Comparison of ENCODE assay signal across 3 cellular contexts in the genomic region with DNA sequence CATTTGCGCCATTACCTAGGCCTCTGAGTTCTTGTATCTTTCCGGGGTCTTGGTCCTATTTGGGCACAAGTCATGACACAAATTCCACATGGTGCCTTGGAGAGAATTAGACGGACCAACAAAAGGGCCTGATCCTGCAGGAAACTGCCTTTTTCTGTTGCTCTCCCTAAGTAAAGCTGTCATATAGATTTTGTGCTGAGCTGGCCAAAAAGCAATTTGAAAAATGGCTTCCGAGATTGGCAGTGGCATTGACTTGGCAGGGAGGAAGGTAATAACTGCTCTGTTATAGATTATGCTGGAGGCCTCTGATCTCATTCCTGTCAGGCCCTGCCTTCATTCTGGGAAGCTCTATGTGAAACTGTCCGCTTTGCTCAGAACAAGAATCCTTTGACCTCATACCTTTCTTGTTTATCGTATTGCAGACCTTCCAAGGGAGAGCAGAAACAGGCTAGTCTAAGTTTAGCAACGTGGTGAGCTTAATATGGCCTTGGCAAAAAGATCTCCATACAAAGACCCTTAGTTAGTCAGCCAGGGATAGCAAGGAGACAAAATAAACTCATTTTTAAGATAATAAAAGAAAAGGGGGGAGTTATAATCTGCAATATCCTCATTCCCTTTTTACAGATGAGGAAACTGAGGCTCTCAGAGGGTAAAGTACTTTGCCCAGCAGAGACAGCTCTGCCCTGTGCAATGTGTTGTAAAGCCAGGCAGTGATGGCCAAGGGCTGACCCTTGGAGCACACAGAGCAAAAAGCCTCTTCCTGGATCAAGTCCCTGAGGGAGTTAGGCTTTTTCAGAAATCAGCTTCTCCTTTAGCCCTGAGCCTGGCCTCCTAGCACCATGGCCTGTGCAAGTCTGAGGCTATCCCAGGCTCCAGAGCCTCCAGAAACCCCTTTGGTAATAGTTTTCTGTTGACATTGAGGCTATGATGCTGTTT.
TF ChIP-seq lines count a peak whose summit lies in the region.

No MANE protein-coding gene starts in this region.

TF ChIP-seq in SK-N-SH treated with all-trans-retinoic acid at 6 μM for 48 hours, 23 proteins besides CTCF, POLR2A, EP300 and RAD21:
- TF ChIP-seq, protein P1, sequence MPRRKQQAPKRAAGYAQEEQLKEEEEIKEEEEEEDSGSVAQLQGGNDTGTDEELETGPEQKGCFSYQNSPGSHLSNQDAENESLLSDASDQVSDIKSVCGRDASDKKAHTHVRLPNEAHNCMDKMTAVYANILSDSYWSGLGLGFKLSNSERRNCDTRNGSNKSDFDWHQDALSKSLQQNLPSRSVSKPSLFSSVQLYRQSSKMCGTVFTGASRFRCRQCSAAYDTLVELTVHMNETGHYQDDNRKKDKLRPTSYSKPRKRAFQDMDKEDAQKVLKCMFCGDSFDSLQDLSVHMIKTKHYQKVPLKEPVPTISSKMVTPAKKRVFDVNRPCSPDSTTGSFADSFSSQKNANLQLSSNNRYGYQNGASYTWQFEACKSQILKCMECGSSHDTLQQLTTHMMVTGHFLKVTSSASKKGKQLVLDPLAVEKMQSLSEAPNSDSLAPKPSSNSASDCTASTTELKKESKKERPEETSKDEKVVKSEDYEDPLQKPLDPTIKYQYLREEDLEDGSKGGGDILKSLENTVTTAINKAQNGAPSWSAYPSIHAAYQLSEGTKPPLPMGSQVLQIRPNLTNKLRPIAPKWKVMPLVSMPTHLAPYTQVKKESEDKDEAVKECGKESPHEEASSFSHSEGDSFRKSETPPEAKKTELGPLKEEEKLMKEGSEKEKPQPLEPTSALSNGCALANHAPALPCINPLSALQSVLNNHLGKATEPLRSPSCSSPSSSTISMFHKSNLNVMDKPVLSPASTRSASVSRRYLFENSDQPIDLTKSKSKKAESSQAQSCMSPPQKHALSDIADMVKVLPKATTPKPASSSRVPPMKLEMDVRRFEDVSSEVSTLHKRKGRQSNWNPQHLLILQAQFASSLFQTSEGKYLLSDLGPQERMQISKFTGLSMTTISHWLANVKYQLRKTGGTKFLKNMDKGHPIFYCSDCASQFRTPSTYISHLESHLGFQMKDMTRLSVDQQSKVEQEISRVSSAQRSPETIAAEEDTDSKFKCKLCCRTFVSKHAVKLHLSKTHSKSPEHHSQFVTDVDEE (CRISPR knock-in tag; IDR thresholded peaks at IDR 0.05): no peak
- no peak for TF ChIP-seq PPARA (CRISPR knock-in tag; IDR thresholded peaks at IDR 0.05; ENCODE audit: borderline replicate concordance)
- no peak for TF ChIP-seq ZFP3 (CRISPR knock-in tag; IDR thresholded peaks at IDR 0.05)
- no peak for TF ChIP-seq SNAI2 (CRISPR knock-in tag; IDR thresholded peaks at IDR 0.05)
- TF ChIP-seq ARNTL (CRISPR knock-in tag; IDR thresholded peaks at IDR 0.05; ENCODE audit: borderline replicate concordance, low read depth): no peak
- TF ChIP-seq ESRRG (CRISPR knock-in tag; IDR thresholded peaks at IDR 0.05): no peak
- TF ChIP-seq ISL1 (CRISPR knock-in tag; IDR thresholded peaks at IDR 0.05): peak; percentile 39; the same call in 1 of the 2 replicates
- no peak for TF ChIP-seq ZNF70 (CRISPR knock-in tag; IDR thresholded peaks at IDR 0.05)
- no peak for TF ChIP-seq TOX (CRISPR knock-in tag; IDR thresholded peaks at IDR 0.05; ENCODE audit: borderline replicate concordance)
TF ChIP-seq in SK-N-SH treated with all-trans-retinoic acid at 6 μM for 48 hours: peak in this region for 1.

TF ChIP-seq in SK-N-SH, 30 proteins besides CTCF, POLR2A, EP300 and RAD21 (continued from another document):
- TF ChIP-seq, protein P2, sequence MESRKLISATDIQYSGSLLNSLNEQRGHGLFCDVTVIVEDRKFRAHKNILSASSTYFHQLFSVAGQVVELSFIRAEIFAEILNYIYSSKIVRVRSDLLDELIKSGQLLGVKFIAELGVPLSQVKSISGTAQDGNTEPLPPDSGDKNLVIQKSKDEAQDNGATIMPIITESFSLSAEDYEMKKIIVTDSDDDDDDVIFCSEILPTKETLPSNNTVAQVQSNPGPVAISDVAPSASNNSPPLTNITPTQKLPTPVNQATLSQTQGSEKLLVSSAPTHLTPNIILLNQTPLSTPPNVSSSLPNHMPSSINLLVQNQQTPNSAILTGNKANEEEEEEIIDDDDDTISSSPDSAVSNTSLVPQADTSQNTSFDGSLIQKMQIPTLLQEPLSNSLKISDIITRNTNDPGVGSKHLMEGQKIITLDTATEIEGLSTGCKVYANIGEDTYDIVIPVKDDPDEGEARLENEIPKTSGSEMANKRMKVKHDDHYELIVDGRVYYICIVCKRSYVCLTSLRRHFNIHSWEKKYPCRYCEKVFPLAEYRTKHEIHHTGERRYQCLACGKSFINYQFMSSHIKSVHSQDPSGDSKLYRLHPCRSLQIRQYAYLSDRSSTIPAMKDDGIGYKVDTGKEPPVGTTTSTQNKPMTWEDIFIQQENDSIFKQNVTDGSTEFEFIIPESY (IDR thresholded peaks at IDR 0.05; ENCODE audit: borderline replicate concordance, low read depth): no peak
- TF ChIP-seq SIN3A (IDR thresholded peaks at IDR 0.05; ENCODE audit: borderline replicate concordance, low read depth, low read length) (no peak), YY1 (IDR thresholded peaks at IDR 0.05; ENCODE audit: low read depth) (no peak), EZH2phosphoT487 (IDR thresholded peaks at IDR 0.05; ENCODE audit: borderline replicate concordance, low read depth) (no peak), ELF1 (IDR thresholded peaks at IDR 0.05) (no peak)
TF ChIP-seq in SK-N-SH: peak in this region for 0.

TF ChIP-seq in K562, 482 proteins besides CTCF, POLR2A, EP300 and RAD21 (continued from another document):
- TF ChIP-seq, protein P3, sequence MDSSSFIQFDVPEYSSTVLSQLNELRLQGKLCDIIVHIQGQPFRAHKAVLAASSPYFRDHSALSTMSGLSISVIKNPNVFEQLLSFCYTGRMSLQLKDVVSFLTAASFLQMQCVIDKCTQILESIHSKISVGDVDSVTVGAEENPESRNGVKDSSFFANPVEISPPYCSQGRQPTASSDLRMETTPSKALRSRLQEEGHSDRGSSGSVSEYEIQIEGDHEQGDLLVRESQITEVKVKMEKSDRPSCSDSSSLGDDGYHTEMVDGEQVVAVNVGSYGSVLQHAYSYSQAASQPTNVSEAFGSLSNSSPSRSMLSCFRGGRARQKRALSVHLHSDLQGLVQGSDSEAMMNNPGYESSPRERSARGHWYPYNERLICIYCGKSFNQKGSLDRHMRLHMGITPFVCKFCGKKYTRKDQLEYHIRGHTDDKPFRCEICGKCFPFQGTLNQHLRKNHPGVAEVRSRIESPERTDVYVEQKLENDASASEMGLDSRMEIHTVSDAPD (CRISPR knock-in tag; IDR thresholded peaks at IDR 0.05): no peak
